In the genomic region with DNA sequence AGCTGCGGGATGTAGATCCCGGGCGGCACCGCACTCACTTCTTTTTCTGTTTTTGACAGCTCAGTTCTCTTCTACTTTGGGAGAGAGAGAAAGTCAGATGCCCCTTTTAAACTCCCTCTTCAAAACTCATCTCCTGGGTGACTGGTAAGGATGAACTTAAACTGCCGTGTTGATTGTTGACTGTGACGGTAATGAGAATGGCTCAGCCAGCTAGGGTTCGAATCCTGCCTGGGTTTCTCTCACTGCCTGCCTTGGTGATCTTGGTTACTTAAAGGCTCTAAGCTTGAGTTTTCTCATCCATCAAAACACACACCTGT, we compare ENCODE assay signal across 8 cellular contexts. TPM values are rescaled to one million over a fixed set of nuclear protein-coding genes. Genes with fewer than 3 reads are reported as not detected.
DNase-seq lines count a peak whose midpoint lies in the region; ATAC-seq and TF ChIP-seq lines count a peak whose summit lies in the region.

No MANE protein-coding gene starts in this region.

- no peak for TF ChIP-seq POLR2A in IMR-90 (IDR thresholded peaks at IDR 0.05; ENCODE audit: low read depth, low read length)
- TF ChIP-seq POLR2A in upper lobe of left lung (IDR thresholded peaks at IDR 0.05): no peak

- H4K5ac ChIP-seq in IMR-90 (ENCODE audit: low read depth, low read length): no peak overlapping the region; the same call in 1 of the 2 replicates

- H3K27me3 Mint-ChIP-seq in MCF 10A (ENCODE audit: insufficient read depth, unreplicated experiment): no peaks in the 10 kb centered on the region

- peak overlapping the region; percentile 81 for H3K23ac ChIP-seq in IMR-90 (ENCODE audit: low read depth, low read length)

- H3K9me3 ChIP-seq in IMR-90 (ENCODE audit: control insufficient read depth, insufficient read depth, low read length) (no peaks in the 10 kb centered on the region), upper lobe of left lung (no peaks in the 10 kb centered on the region)

- dilution Hi-C loops in IMR-90 (cut with HindIII; ENCODE audit: low sequenced_read_pairs, unreplicated experiment): loop anchor here (25.0 kb wide), 1 partner anchor 114 kb away; the partner anchor contains the start of gene STK31

- POLR2A ChIA-PET in IMR-90 (lab: Charles Lee; ENCODE audit: unreplicated experiment) (no interaction called here), MCF 10A (lab: Yijun Ruan, JAX) (interaction anchor here (0.6 to 2.5 kb wide), 13 partner anchors 10 to 977 kb away, joined by 3 to 10 read pairs (median 3); no protein-coding TSS in a partner anchor)

- DNase-seq in NCI-H748 treated with DMSO at 0.1 percent for 48 hours (lab: John Stamatoyannopoulos, UW): peak; percentile 31
- no peak for DNase-seq in NCI-H748 (lab: John Stamatoyannopoulos, UW; ENCODE audit: unreplicated experiment)
- DNase-seq in IMR-90: no peak
- DNase-seq in MCF 10A (ENCODE audit: unreplicated experiment): no peak
- DNase-seq in medulla oblongata (ENCODE audit: extremely low spot score): peak; percentile 48
- no peak for DNase-seq in upper lobe of left lung
- DNase-seq in GM13976 (ENCODE audit: low spot score): no peak
- no peak for DNase-seq in NCI-H2196 treated with DMSO at 0.1 percent for 48 hours (lab: John Stamatoyannopoulos, UW; ENCODE audit: unreplicated experiment)

- H3K27ac ChIP-seq in IMR-90 (ENCODE audit: insufficient read depth, low read length) (peak overlapping the region; percentile 83), upper lobe of left lung (peak overlapping the region; percentile 95 to 97 (median 97))

- H3K36me3 ChIP-seq in IMR-90 (ENCODE audit: control insufficient read depth, insufficient read depth, low read length) (no peaks in the 10 kb centered on the region), upper lobe of left lung (no peaks in the 10 kb centered on the region)

- H4K20me1 ChIP-seq in IMR-90 (ENCODE audit: insufficient read depth, low read length): peaks cover 3% of the 10 kb centered on the region

- H3K4me3 ChIP-seq in IMR-90 (ENCODE audit: insufficient read depth, low read depth, low read length) (peak overlapping the region; percentile 83), upper lobe of left lung (peak overlapping the region; percentile 59 to 97 (median 79))

- peak overlapping the region; percentile 93 for H3K4me2 ChIP-seq in IMR-90 (ENCODE audit: low read depth, low read length)

- no peak overlapping the region for H2BK120ac ChIP-seq in IMR-90 (ENCODE audit: low read depth, low read length)

- H3K79me1 ChIP-seq in IMR-90 (ENCODE audit: low read depth in 1 of 2, low read length in 2 of 2): peaks cover 14 to 20% of the 10 kb centered on the region in 2 experiments

- no peak overlapping the region for H2AK9ac ChIP-seq in IMR-90 (replicated peaks; ENCODE audit: low read depth, low read length, poor library complexity)

- H2BK15ac ChIP-seq in IMR-90 (ENCODE audit: low read depth, low read length): no peak overlapping the region

- H3K18ac ChIP-seq in IMR-90 (ENCODE audit: low read depth, low read length): peak overlapping the region; percentile 1; the same call in 1 of the 2 replicates

- H3K9me1 ChIP-seq in IMR-90 (ENCODE audit: insufficient read depth, low read length): no peaks in the 10 kb centered on the region

- no peak overlapping the region for H2AK5ac ChIP-seq in IMR-90 (ENCODE audit: low read depth, low read length)

- H3K14ac ChIP-seq in IMR-90 (replicated peaks; ENCODE audit: low read depth, low read length): peak overlapping the region; percentile 46

- no peak overlapping the region for H2BK20ac ChIP-seq in IMR-90 (ENCODE audit: low read depth, low read length)

- H3K4me1 ChIP-seq in IMR-90 (ENCODE audit: control insufficient read depth, insufficient read depth, low read length) (peaks cover 4% of the 10 kb centered on the region), upper lobe of left lung (peaks cover 10 to 19% (median 14%) of the 10 kb centered on the region in 4 donors)

- peak overlapping the region; percentile 87 for H2BK5ac ChIP-seq in IMR-90 (ENCODE audit: low read depth, low read length, poor library complexity, severe bottlenecking)

- peak overlapping the region; percentile 87 for H3K27ac Mint-ChIP-seq in MCF 10A (ENCODE audit: low read depth, unreplicated experiment)

- H3K27me3 ChIP-seq in IMR-90 (ENCODE audit: control insufficient read depth, insufficient read depth, low read length): peaks cover 4% of the 10 kb centered on the region; the same call in 1 of the 2 replicates
- H3K27me3 ChIP-seq in upper lobe of left lung: no peaks in the 10 kb centered on the region

- no CpG with 5 or more reads among the region's 7 CpGs for WGBS in IMR-90 (ENCODE audit: extremely low coverage in 2 of 2, insufficient read length in 1 of 2), 2 experiments
- 1 to 2% methylated on average over 7 of the region's 7 CpGs for WGBS in upper lobe of left lung, 2 donors

- peak overlapping the region; percentile 88 for H3K4me3 Mint-ChIP-seq in MCF 10A (ENCODE audit: unreplicated experiment)

- TF ChIP-seq CTCF in IMR-90 (conservative IDR thresholded peaks at IDR 0.05; ENCODE audit: low read depth, low read length): no peak
- TF ChIP-seq CTCF in MCF 10A (IDR thresholded peaks at IDR 0.05; ENCODE audit: unreplicated experiment): no peak
- TF ChIP-seq CTCF in upper lobe of left lung (IDR thresholded peaks at IDR 0.05): no peak
- no peak for TF ChIP-seq CTCF in GM13976 (IDR thresholded peaks at IDR 0.05; ENCODE audit: borderline replicate concordance, control extremely low read depth, extremely low read depth, insufficient read depth, missing control alignments)

- no peak for TF ChIP-seq EP300 in upper lobe of left lung (IDR thresholded peaks at IDR 0.05)

- peak overlapping the region; percentile 20 for H3K4ac ChIP-seq in IMR-90 (ENCODE audit: low read depth, low read length)

- peak overlapping the region; percentile 37; the same call in 1 of the 2 replicates for H3K56ac ChIP-seq in IMR-90 (ENCODE audit: extremely low read depth, insufficient read depth, low read length)

- H2AFZ ChIP-seq in IMR-90 (replicated peaks; ENCODE audit: low read length, poor library complexity): peak overlapping the region; percentile 98

- H4K8ac ChIP-seq in IMR-90 (ENCODE audit: low read depth in 2 of 2, low read length in 2 of 2): peak overlapping the region in 1 of 2 experiments; percentile 18; a peak in 1 of 4 replicates

- in situ Hi-C loops in IMR-90 (cut with MboI; ENCODE audit: low sequenced_read_pairs) (loop anchor here (10.0 kb wide), 1 partner anchor 87 kb away; the partner anchor contains the start of gene FAM221A), GM13976 (cut with MboI; ENCODE audit: low sequenced_read_pairs, unreplicated experiment) (no loop called here)

- intact Hi-C loops in IMR-90 (cut with micrococcal nuclease) (loop anchor here (5.0 kb wide), 1 partner anchor 84 kb away; the partner anchor contains the start of gene FAM221A), MCF 10A (cut with micrococcal nuclease) (no loop called here)

- ATAC-seq in IMR-90 (ENCODE audit: low read depth) (peak; percentile 1), upper lobe of left lung (ENCODE audit: low FRiP score in 2 of 2) (no peak)

- H4K91ac ChIP-seq in IMR-90 (ENCODE audit: insufficient read depth, low read depth, low read length): 0 out of 2 replicates have a peak overlapping the region, but pooled peaks have one; percentile 9

- TF ChIP-seq RAD21 in IMR-90 (IDR thresholded peaks at IDR 0.05; ENCODE audit: low read length): no peak

- no peaks in the 10 kb centered on the region for H3K36me3 Mint-ChIP-seq in MCF 10A (ENCODE audit: insufficient read depth, unreplicated experiment)

- peak overlapping the region; percentile 56 for H3K9ac ChIP-seq in IMR-90 (ENCODE audit: low read depth, low read length)

- BruUV-seq in IMR-90 (replicated peaks; lab: Mats Ljungman, UMichigan): no TSS peak
- no TSS peak for BruUV-seq in MCF 10A (replicated peaks; lab: Mats Ljungman, UMichigan)

- peaks cover 27% of the 10 kb centered on the region for H3K4me1 Mint-ChIP-seq in MCF 10A (ENCODE audit: insufficient read depth, unreplicated experiment)

- CTCF ChIA-PET in IMR-90 (lab: Yijun Ruan, JAX) (interaction anchor here (0.8 to 1.8 kb wide), 5 partner anchors 17 to 51 kb away, joined by 3 to 6 read pairs (median 5); no protein-coding TSS in a partner anchor), MCF 10A (lab: Yijun Ruan, JAX) (interaction anchor here (0.5 to 3.7 kb wide), 9 partner anchors 11 to 979 kb away, joined by 3 to 14 read pairs (median 3); no protein-coding TSS in a partner anchor)

- no peaks in the 10 kb centered on the region for H3K9me3 Mint-ChIP-seq in MCF 10A (ENCODE audit: unreplicated experiment)

TF ChIP-seq in IMR-90, 13 proteins besides CTCF, POLR2A, EP300 and RAD21 (continues in another document):
- no peak for TF ChIP-seq ELK1 (IDR thresholded peaks at IDR 0.05; ENCODE audit: borderline replicate concordance, low read depth, low read length)
- TF ChIP-seq MAFK (IDR thresholded peaks at IDR 0.05; ENCODE audit: low read depth, low read length): no peak
- no peak for TF ChIP-seq RCOR1 (IDR thresholded peaks at IDR 0.05; ENCODE audit: insufficient replicate concordance, low read length)
- no peak for TF ChIP-seq BHLHE40 (IDR thresholded peaks at IDR 0.05; ENCODE audit: low read depth, low read length)
- TF ChIP-seq FOS (IDR thresholded peaks at IDR 0.05; ENCODE audit: low read depth, low read length): no peak
- TF ChIP-seq CHD1 (IDR thresholded peaks at IDR 0.05; ENCODE audit: low read depth, low read length): no peak
- TF ChIP-seq RFX5 (IDR thresholded peaks at IDR 0.05; ENCODE audit: low read depth, low read length): no peak
- TF ChIP-seq NFE2L2 (IDR thresholded peaks at IDR 0.05; ENCODE audit: low read depth, low read length): no peak
- no peak for TF ChIP-seq SMC3 (IDR thresholded peaks at IDR 0.05; ENCODE audit: low read depth, low read length)

RNA-seq across cellular contexts. Expression of gene CCDC126, which starts 0.7 kb away (rescaled TPM):
- 5.6 and 10.6 TPM in 2 replicates for total RNA-seq in IMR-90 (2012; rRNA removed)
- 4.1 TPM in 2 replicates for polyA plus RNA-seq in IMR-90 (2012; rRNA removed)
- polyA plus RNA-seq in IMR-90 (2012; cell fraction: cytosol; rRNA removed): 1.2 and 1.3 TPM in 2 replicates
- polyA plus RNA-seq in IMR-90 (2012; cell fraction: nucleus; rRNA removed; ENCODE audit: low replicate concordance): 0.45 and 2.2 TPM in 2 replicates
- 4.2 and 4.7 TPM in 2 replicates for total RNA-seq in MCF 10A (2022)
- 10 to 100 TPM; 11.5 to 48.2 (median 14.7) TPM for total RNA-seq in upper lobe of left lung

Comparison
In these comparisons a context has a peak if more than half of its experiments do, and no peak if none do; other contexts are left out.
1. DNase-seq: peak in NCI-H748 treated with DMSO at 0.1 percent for 48 hours (single experiment) and medulla oblongata (single experiment); none in NCI-H748 (single experiment), IMR-90 (single experiment), MCF 10A (single experiment), upper lobe of left lung (0 of 2), GM13976 (single experiment) and NCI-H2196 treated with DMSO at 0.1 percent for 48 hours (single experiment).